In the genomic region with DNA sequence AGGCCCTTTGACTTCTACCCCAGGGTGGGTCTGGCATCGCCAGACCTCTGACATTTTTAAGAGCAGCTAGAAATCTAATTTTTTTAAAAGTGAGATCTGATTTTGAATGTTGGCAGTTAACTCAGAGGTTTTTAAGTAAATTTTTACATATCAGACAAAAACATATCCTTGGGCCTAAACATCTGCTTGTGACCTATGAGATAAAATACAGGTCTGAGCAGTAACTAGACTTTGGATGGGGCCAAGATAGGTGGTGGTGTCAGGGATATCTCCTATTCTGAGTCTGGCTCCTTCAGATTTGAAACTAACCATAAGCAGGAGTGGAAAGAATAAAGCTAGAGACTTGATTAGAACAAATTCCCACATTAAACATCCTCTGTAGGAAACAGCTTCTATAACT, we compare ENCODE assay signal across 17 cellular contexts. TPM values are rescaled to one million over a fixed set of nuclear protein-coding genes. Genes with fewer than 3 reads are reported as not detected.
DNase-seq lines count a peak whose midpoint lies in the region; ATAC-seq and TF ChIP-seq lines count a peak whose summit lies in the region.
"Had no signal": no experiment of that assay in that cellular context is flagged by ENCODE, and none has a peak within 500 bp of the region (broad histone marks: within the 10 kb centered on the region; RNA-seq: fewer than 3 reads in every experiment).

No MANE protein-coding gene starts in this region.

- peak overlapping the region; percentile 59 for H3K27ac Mint-ChIP-seq in activated T-cell treated with anti-CD3 and anti-CD28 coated beads, Interleukin-2, amount 50 U/mL, for 24 hours
- H3K27ac Mint-ChIP-seq in chondrocyte (ENCODE audit: unreplicated experiment): peak overlapping the region; percentile 2

- no peak overlapping the region for H3K4me2 ChIP-seq in trophoblast cell (ENCODE audit: low read length)
- H3K4me2 ChIP-seq: BLaER1 had no signal

- no peak overlapping the region for H3K18ac ChIP-seq in trophoblast cell (ENCODE audit: low read length)

- H3K27ac ChIP-seq in HUES6 (ENCODE audit: low read depth, low read length): peak overlapping the region; percentile 39; the same call in 1 of the 2 replicates
- H3K27ac ChIP-seq in trophoblast cell (ENCODE audit: low read depth, low read length): no peak overlapping the region
- H3K27ac ChIP-seq: BLaER1 had no signal

- no peaks in the 10 kb centered on the region for H3K9me3 Mint-ChIP-seq in activated T-cell treated with anti-CD3 and anti-CD28 coated beads, Interleukin-2, amount 50 U/mL, for 24 hours
- no peaks in the 10 kb centered on the region for H3K9me3 Mint-ChIP-seq in activated T-cell treated with anti-CD3 and anti-CD28 coated beads, Interleukin-2, amount 50 U/mL, for 4 hours
- no peaks in the 10 kb centered on the region for H3K9me3 Mint-ChIP-seq in chondrocyte (ENCODE audit: low read depth)

- no peak overlapping the region for H3K9ac ChIP-seq in HUES6 (ENCODE audit: low read length)
- H3K9ac ChIP-seq in trophoblast cell (ENCODE audit: low read length): no peak overlapping the region
- H3K9ac ChIP-seq: BLaER1 had no signal

- H3K79me1 ChIP-seq in trophoblast cell (ENCODE audit: low read length): peaks cover 2% of the 10 kb centered on the region

- no peak overlapping the region for H2BK12ac ChIP-seq in trophoblast cell (ENCODE audit: low read length)

- no peak overlapping the region for H3K23ac ChIP-seq in trophoblast cell (ENCODE audit: low read length)

- no peak overlapping the region for H4K91ac ChIP-seq in trophoblast cell (ENCODE audit: low read depth, low read length)

- peaks cover 29% of the 10 kb centered on the region for H3K79me2 ChIP-seq in trophoblast cell (ENCODE audit: control insufficient read depth, insufficient read depth, low read length, poor library complexity)

- no peak overlapping the region for H3K4me3 Mint-ChIP-seq in activated T-cell treated with anti-CD3 and anti-CD28 coated beads, Interleukin-2, amount 50 U/mL, for 24 hours
- H3K4me3 Mint-ChIP-seq in activated T-cell treated with anti-CD3 and anti-CD28 coated beads, Interleukin-2, amount 50 U/mL, for 4 hours: no peak overlapping the region
- no peak overlapping the region for H3K4me3 Mint-ChIP-seq in chondrocyte (ENCODE audit: unreplicated experiment)

- H3K4me1 Mint-ChIP-seq in activated T-cell treated with anti-CD3 and anti-CD28 coated beads, Interleukin-2, amount 50 U/mL, for 24 hours (ENCODE audit: low read depth): peaks cover 89% of the 10 kb centered on the region
- peaks cover 88% of the 10 kb centered on the region for H3K4me1 Mint-ChIP-seq in activated T-cell treated with anti-CD3 and anti-CD28 coated beads, Interleukin-2, amount 50 U/mL, for 4 hours (ENCODE audit: low read depth)
- H3K4me1 Mint-ChIP-seq in chondrocyte (ENCODE audit: low read depth): peaks cover 72% of the 10 kb centered on the region

- DNase-seq in activated T-cell treated with anti-CD3 and anti-CD28 coated beads, Interleukin-2, amount 50 U/mL, for 24 hours: no peak
- no peak for DNase-seq in activated T-cell treated with anti-CD3 and anti-CD28 coated beads, Interleukin-2, amount 50 U/mL, for 4 hours
- no peak for DNase-seq in chondrocyte (ENCODE audit: low spot score)
- no peak for DNase-seq in trophoblast cell
- DNase-seq in SW480 (ENCODE audit: low spot score): no peak
- DNase-seq: GF-D8; GOT3; NCI-H1436; NCI-H2029; NCI-H2171 treated with DMSO at 0.1 percent for 48 hours; NCI-H446 treated with DMSO at 0.1 percent for 48 hours; NK-92 treated with Interleukin-12 subunit alpha and Interleukin-12 subunit beta, amount 100 ng/mL, for 24 hours; RPMI8226; SIG-M5 had no signal

- H3K27me3 Mint-ChIP-seq in activated T-cell treated with anti-CD3 and anti-CD28 coated beads, Interleukin-2, amount 50 U/mL, for 24 hours: no peaks in the 10 kb centered on the region
- no peaks in the 10 kb centered on the region for H3K27me3 Mint-ChIP-seq in activated T-cell treated with anti-CD3 and anti-CD28 coated beads, Interleukin-2, amount 50 U/mL, for 4 hours (ENCODE audit: low read depth)
- no peaks in the 10 kb centered on the region for H3K27me3 Mint-ChIP-seq in chondrocyte (ENCODE audit: low read depth)

- H3K27me3 ChIP-seq in HUES6 (ENCODE audit: control insufficient read depth, insufficient read depth, low read length) (no peaks in the 10 kb centered on the region), trophoblast cell (ENCODE audit: insufficient read depth, low read length) (no peaks in the 10 kb centered on the region)
- H3K27me3 ChIP-seq: BLaER1 had no signal

- WGBS in trophoblast cell (ENCODE audit: extremely low coverage, insufficient coverage, insufficient read length): no CpG with 5 or more reads among the region's 1 CpG

- H3K4me3 ChIP-seq in HUES6 (ENCODE audit: low read depth, low read length) (no peak overlapping the region), trophoblast cell (ENCODE audit: low read depth, low read length) (no peak overlapping the region)
- H3K4me3 ChIP-seq: BLaER1 had no signal

- H3K14ac ChIP-seq in trophoblast cell (ENCODE audit: low read length): no peak overlapping the region

- H3K36me3 ChIP-seq in HUES6 (ENCODE audit: control insufficient read depth, insufficient read depth, low read length) (no peaks in the 10 kb centered on the region), trophoblast cell (ENCODE audit: control insufficient read depth in 1 of 2, insufficient read depth in 2 of 2, low read length in 2 of 2) (peaks cover 0 to 3% of the 10 kb centered on the region in 2 experiments)

- no peak overlapping the region for H2BK5ac ChIP-seq in trophoblast cell (ENCODE audit: low read depth, low read length, poor library complexity)

- ATAC-seq in activated T-cell treated with anti-CD3 and anti-CD28 coated beads, Interleukin-2, amount 50 U/mL, for 4 hours: no peak
- ATAC-seq in HG03108 (IDR thresholded peaks at IDR 0.05; ENCODE audit: unreplicated experiment): no peak

- peaks cover 69% of the 10 kb centered on the region for H3K4me1 ChIP-seq in HUES6 (ENCODE audit: control insufficient read depth, insufficient read depth, low read length)
- peaks cover 16 to 24% of the 10 kb centered on the region in 2 experiments for H3K4me1 ChIP-seq in trophoblast cell (ENCODE audit: control insufficient read depth in 1 of 2, insufficient read depth in 2 of 2, low read length in 2 of 2)

- H3K9me3 ChIP-seq in HUES6 (ENCODE audit: control insufficient read depth, insufficient read depth, low read depth, low read length) (no peaks in the 10 kb centered on the region), trophoblast cell (ENCODE audit: insufficient read depth, low read depth, low read length) (no peaks in the 10 kb centered on the region)

- TF ChIP-seq CTCF in chondrocyte (IDR thresholded peaks at IDR 0.05): no peak

- H4K12ac ChIP-seq in trophoblast cell (ENCODE audit: low read depth, low read length): no peak overlapping the region

- H2AFZ ChIP-seq in trophoblast cell (ENCODE audit: insufficient read depth, low read length, poor library complexity): no peak overlapping the region

- H3K4ac ChIP-seq in trophoblast cell (ENCODE audit: low read depth, low read length): peak overlapping the region; percentile 92

- H2BK120ac ChIP-seq in trophoblast cell (ENCODE audit: insufficient read depth, low read length, poor library complexity): no peak overlapping the region

- H3K36me3 Mint-ChIP-seq in activated T-cell treated with anti-CD3 and anti-CD28 coated beads, Interleukin-2, amount 50 U/mL, for 24 hours (ENCODE audit: low read depth): peaks cover 26% of the 10 kb centered on the region
- H3K36me3 Mint-ChIP-seq in activated T-cell treated with anti-CD3 and anti-CD28 coated beads, Interleukin-2, amount 50 U/mL, for 4 hours (ENCODE audit: insufficient read depth): peaks cover 12% of the 10 kb centered on the region
- H3K36me3 Mint-ChIP-seq in chondrocyte (ENCODE audit: low read depth): no peaks in the 10 kb centered on the region

- H2AK5ac ChIP-seq in trophoblast cell (ENCODE audit: low read length): no peak overlapping the region

- no peak overlapping the region for H4K8ac ChIP-seq in trophoblast cell (ENCODE audit: low read depth, low read length)

RNA-seq across cellular contexts. Expression of a gene that starts 17.6 kb away (rescaled TPM):
- 100 to 1,000 TPM; 142 to 148 (median 144) TPM for total RNA-seq in activated T-cell treated with anti-CD3 and anti-CD28 coated beads, Interleukin-2, amount 50 U/mL, for 4 hours
- total RNA-seq in chondrocyte: 78.7 to 169 TPM (median 168 TPM) in 3 replicates
- polyA plus RNA-seq in trophoblast cell (2013): 138 and 151 TPM in 2 replicates
